30 cellular contexts compared by ENCODE assay signal in genomic region chr2:234987754-234988153, GRCh38. TPM values are rescaled to one million over a fixed set of nuclear protein-coding genes. Genes with fewer than 3 reads are reported as not detected.
"Had no signal": no experiment of that assay in that cellular context is flagged by ENCODE, and none has a peak within 500 bp of the region (broad histone marks: within the 10 kb centered on the region; RNA-seq: fewer than 3 reads in every experiment).

No MANE protein-coding gene starts in this region.

- DNase-seq: activated CD4-positive, alpha-beta T cell treated with anti-CD3 and anti-CD28 coated beads for 48 hours; activated CD4-positive, alpha-beta T cell treated with anti-CD3 and anti-CD28 coated beads, Interleukin-2, amount 50 U/mL, for 48 hours; activated CD8-positive, alpha-beta memory T cell treated with anti-CD3 and anti-CD28 coated beads, Interleukin-2, amount 50 U/mL, for 4 hours; activated effector memory CD4-positive, alpha-beta T cell treated with anti-CD3 and anti-CD28 coated beads, Interleukin-2, amount 50 U/mL, for 16 hours; activated naive CD4-positive, alpha-beta T cell treated with anti-CD3 and anti-CD28 coated beads, Interleukin-2, amount 10 ng/mL, durations not matched to agents 7 days and 5 days; activated naive CD8-positive, alpha-beta T cell treated with anti-CD3 and anti-CD28 coated beads, Interleukin-2, amount 10 ng/mL, durations not matched to agents 7 days and 5 days; activated T-cell treated with anti-CD3 and anti-CD28 coated beads, Interleukin-2, amount 50 U/mL, for 1 hour; endodermal cell; esophagus squamous epithelium; foreskin melanocyte; left ventricle myocardium inferior; stimulated activated CD4-positive, alpha-beta T cell treated with anti-CD3 and anti-CD28 coated beads, Interleukin-12 subunit alpha, Interleukin-12 subunit beta, amount 100 ng/mL, for 4 hours; stimulated activated CD4-positive, alpha-beta T cell treated with anti-CD3 and anti-CD28 coated beads, Interleukin-4, amount 100 ng/mL, for 1 hour; tibial artery; WERI-Rb-1 had no signal

- H3K36me3 Mint-ChIP-seq: activated naive CD4-positive, alpha-beta T cell treated with anti-CD3 and anti-CD28 coated beads, Interleukin-2, amount 10 ng/mL, durations not matched to agents 7 days and 5 days; activated naive CD8-positive, alpha-beta T cell treated with anti-CD3 and anti-CD28 coated beads, Interleukin-2, amount 10 ng/mL, durations not matched to agents 7 days and 5 days; stimulated activated effector memory CD8-positive, alpha-beta T cell treated with anti-CD3 and anti-CD28 coated beads, Interleukin-12 subunit alpha, Interleukin-12 subunit beta, amount 100 ng/mL, for 72 hours had no signal

- H3K9me3 Mint-ChIP-seq: activated naive CD4-positive, alpha-beta T cell treated with anti-CD3 and anti-CD28 coated beads, Interleukin-2, amount 10 ng/mL, durations not matched to agents 7 days and 5 days; activated naive CD8-positive, alpha-beta T cell treated with anti-CD3 and anti-CD28 coated beads, Interleukin-2, amount 10 ng/mL, durations not matched to agents 7 days and 5 days; activated T-helper 1 cell treated with anti-CD3 and anti-CD28 coated beads, Interleukin-12 subunit alpha, Interleukin-12 subunit beta, Interleukin-2, Interleukin-4 antibody, amounts not matched to agents 30 ng/mL and 10 ng/mL and 1 ng/mL, durations not matched to agents 14 hours and 24 hours and 36 hours; central memory CD8-positive, alpha-beta T cell; dendritic cell treated with granulocyte-macrophage colony-stimulating factor and Interleukin-4, amounts not matched to agents 40 ng/mL and 50 ng/mL, for 4 days; endodermal cell; nephron; stimulated activated effector memory CD8-positive, alpha-beta T cell treated with anti-CD3 and anti-CD28 coated beads, Interleukin-12 subunit alpha, Interleukin-12 subunit beta, amount 100 ng/mL, for 72 hours had no signal

- FAIRE-seq: bronchial epithelial cell, islet of Langerhans had no signal

- ATAC-seq: activated CD4-positive, CD25-positive, alpha-beta regulatory T cell treated with anti-CD3 and anti-CD28 coated beads, Interleukin-2, amount 50 U/mL, for 24 hours; sciatic nerve; stimulated activated effector memory CD8-positive, alpha-beta T cell treated with anti-CD3 and anti-CD28 coated beads, Interleukin-12 subunit alpha, Interleukin-12 subunit beta, amount 100 ng/mL, for 72 hours had no signal

- H3K27ac ChIP-seq: epithelial cell of prostate, left ventricle myocardium inferior, suprapubic skin, WERI-Rb-1 had no signal

- H3K27me3 Mint-ChIP-seq: activated naive CD8-positive, alpha-beta T cell treated with anti-CD3 and anti-CD28 coated beads, Interleukin-2, amount 10 ng/mL, durations not matched to agents 7 days and 5 days; stimulated activated naive CD8-positive, alpha-beta T cell treated with anti-CD3 and anti-CD28 coated beads, Interleukin-15, Interleukin-2, amounts not matched to agents 100 ng/mL and 50 ng/mL, for 24 hours had no signal

- H3K27ac Mint-ChIP-seq: activated naive CD4-positive, alpha-beta T cell treated with anti-CD3 and anti-CD28 coated beads, Interleukin-2, amount 10 ng/mL, durations not matched to agents 7 days and 5 days; activated naive CD8-positive, alpha-beta T cell treated with anti-CD3 and anti-CD28 coated beads, Interleukin-2, amount 10 ng/mL, durations not matched to agents 7 days and 5 days; activated T-helper 1 cell treated with anti-CD3 and anti-CD28 coated beads, Interleukin-12 subunit alpha, Interleukin-12 subunit beta, Interleukin-2, Interleukin-4 antibody, amounts not matched to agents 30 ng/mL and 10 ng/mL and 1 ng/mL, durations not matched to agents 14 hours and 24 hours and 36 hours; dendritic cell treated with granulocyte-macrophage colony-stimulating factor and Interleukin-4, amounts not matched to agents 40 ng/mL and 50 ng/mL, for 4 days; nephron; stimulated activated effector memory CD8-positive, alpha-beta T cell treated with anti-CD3 and anti-CD28 coated beads, Interleukin-12 subunit alpha, Interleukin-12 subunit beta, amount 100 ng/mL, for 72 hours; stimulated activated naive CD8-positive, alpha-beta T cell treated with anti-CD3 and anti-CD28 coated beads, Interleukin-15, Interleukin-2, amounts not matched to agents 100 ng/mL and 50 ng/mL, for 24 hours had no signal

- H3K27me3 ChIP-seq: esophagus squamous epithelium, suprapubic skin, tibial artery had no signal

- H3K4me3 Mint-ChIP-seq: activated naive CD4-positive, alpha-beta T cell treated with anti-CD3 and anti-CD28 coated beads, Interleukin-2, amount 10 ng/mL, durations not matched to agents 7 days and 5 days; activated naive CD8-positive, alpha-beta T cell treated with anti-CD3 and anti-CD28 coated beads, Interleukin-2, amount 10 ng/mL, durations not matched to agents 7 days and 5 days; activated T-helper 1 cell treated with anti-CD3 and anti-CD28 coated beads, Interleukin-12 subunit alpha, Interleukin-12 subunit beta, Interleukin-2, Interleukin-4 antibody, amounts not matched to agents 30 ng/mL and 10 ng/mL and 1 ng/mL, durations not matched to agents 14 hours and 24 hours and 36 hours; central memory CD8-positive, alpha-beta T cell; dendritic cell treated with granulocyte-macrophage colony-stimulating factor and Interleukin-4, amounts not matched to agents 40 ng/mL and 50 ng/mL, for 4 days; endodermal cell; nephron; stimulated activated effector memory CD8-positive, alpha-beta T cell treated with anti-CD3 and anti-CD28 coated beads, Interleukin-12 subunit alpha, Interleukin-12 subunit beta, amount 100 ng/mL, for 72 hours; stimulated activated naive CD8-positive, alpha-beta T cell treated with anti-CD3 and anti-CD28 coated beads, Interleukin-15, Interleukin-2, amounts not matched to agents 100 ng/mL and 50 ng/mL, for 24 hours had no signal

- H3K4me1 Mint-ChIP-seq: activated naive CD4-positive, alpha-beta T cell treated with anti-CD3 and anti-CD28 coated beads, Interleukin-2, amount 10 ng/mL, durations not matched to agents 7 days and 5 days; activated naive CD8-positive, alpha-beta T cell treated with anti-CD3 and anti-CD28 coated beads, Interleukin-2, amount 10 ng/mL, durations not matched to agents 7 days and 5 days; central memory CD8-positive, alpha-beta T cell; stimulated activated effector memory CD8-positive, alpha-beta T cell treated with anti-CD3 and anti-CD28 coated beads, Interleukin-12 subunit alpha, Interleukin-12 subunit beta, amount 100 ng/mL, for 72 hours had no signal

- H3K9me3 ChIP-seq: esophagus squamous epithelium, left ventricle myocardium inferior, suprapubic skin, tibial artery had no signal

- H3K36me3 ChIP-seq: esophagus squamous epithelium, left ventricle myocardium inferior, suprapubic skin, tibial artery had no signal

- H3K4me3 ChIP-seq: esophagus squamous epithelium, left ventricle myocardium inferior, lung, skin epidermis, suprapubic skin, tibial artery had no signal

RNA-seq across cellular contexts. Expression of gene SH3BP4, which starts 35.9 kb away (rescaled TPM):
- total RNA-seq: activated CD8-positive, alpha-beta memory T cell treated with anti-CD3 and anti-CD28 coated beads for 36 hours had no signal
